25 cellular contexts compared by ENCODE assay signal in genomic region chr5:144102979-144103378, GRCh38.
"Had no signal": no experiment of that assay in that cellular context is flagged by ENCODE, and none has a peak within 500 bp of the region (broad histone marks: within the 10 kb centered on the region; RNA-seq: fewer than 3 reads in every experiment).

No MANE protein-coding gene starts in this region.

- H3K4me3 ChIP-seq: ascending aorta, breast epithelium, cardiac muscle cell, colonic mucosa had no signal

- H3K36me3 ChIP-seq: ascending aorta, breast epithelium, cardiac muscle cell, colonic mucosa had no signal

- H3K27me3 ChIP-seq: ascending aorta, breast epithelium, cardiac muscle cell, colonic mucosa had no signal

- DNase-seq: activated CD4-positive, alpha-beta memory T cell treated with anti-CD3 and anti-CD28 coated beads, Interleukin-2, amount 10 ng/mL, durations not matched to agents 7 days and 5 days; activated CD4-positive, alpha-beta T cell treated with anti-CD3 and anti-CD28 coated beads for 1 hour; activated CD4-positive, alpha-beta T cell treated with anti-CD3 and anti-CD28 coated beads for 4 hours; activated CD4-positive, alpha-beta T cell treated with anti-CD3 and anti-CD28 coated beads, Interleukin-2, amount 10 ng/mL, durations not matched to agents 7 days and 5 days; activated CD4-positive, alpha-beta T cell treated with anti-CD3 and anti-CD28 coated beads, Interleukin-2, amount 50 U/mL, for 4 hours; activated CD8-positive, alpha-beta memory T cell treated with anti-CD3 and anti-CD28 coated beads, Interleukin-2, amount 50 U/mL, for 48 hours; activated gamma-delta T cell; activated naive CD4-positive, alpha-beta T cell; activated naive CD4-positive, alpha-beta T cell treated with anti-CD3 and anti-CD28 coated beads, Interleukin-2, amount 10 ng/mL, durations not matched to agents 7 days and 5 days; activated naive CD8-positive, alpha-beta T cell treated with anti-CD3 and anti-CD28 coated beads, Interleukin-2, amount 10 ng/mL, durations not matched to agents 7 days and 5 days; activated T-cell treated with anti-CD3 and anti-CD28 coated beads for 4 hours; activated T-cell treated with anti-CD3 and anti-CD28 coated beads, Interleukin-2, amount 50 U/mL, for 24 hours; activated T-cell treated with anti-CD3 and anti-CD28 coated beads, Interleukin-2, amount 50 U/mL, for 72 hours; central memory CD4-positive, alpha-beta T cell; cerebellar nuclear complex; colonic mucosa; effector CD8-positive, alpha-beta T cell; endodermal cell; T-helper 2 cell had no signal

- H3K27ac ChIP-seq: ascending aorta, breast epithelium, cardiac muscle cell, colonic mucosa had no signal

- H3K9me3 ChIP-seq: ascending aorta, breast epithelium, colonic mucosa had no signal

- H3K4me1 ChIP-seq: ascending aorta, breast epithelium, colonic mucosa had no signal

- ATAC-seq: activated naive CD4-positive, alpha-beta T cell treated with anti-CD3 and anti-CD28 coated beads, Interleukin-2, amount 50 U/mL, for 72 hours; activated T-cell treated with anti-CD3 and anti-CD28 coated beads, Interleukin-2, amount 50 U/mL, for 72 hours; esophagus mucosa; WTC11 had no signal
